36 cellular contexts compared by ENCODE assay signal in genomic region chr13:33007237-33007636, GRCh38. TPM values are rescaled to one million over a fixed set of nuclear protein-coding genes. Genes with fewer than 3 reads are reported as not detected.
"Had no signal": no experiment of that assay in that cellular context is flagged by ENCODE, and none has a peak within 500 bp of the region (broad histone marks: within the 10 kb centered on the region; RNA-seq: fewer than 3 reads in every experiment).

No MANE protein-coding gene starts in this region.

- H3K4me1 ChIP-seq: ascending aorta had no signal

- DNase-seq: activated B cell treated with CpG ODN at 0.5 μM for 24 hours; activated CD4-positive, alpha-beta memory T cell treated with anti-CD3 and anti-CD28 coated beads, Interleukin-2, amount 10 ng/mL, durations not matched to agents 7 days and 5 days; activated CD4-positive, alpha-beta T cell treated with anti-CD3 and anti-CD28 coated beads for 4 hours; activated CD4-positive, alpha-beta T cell treated with anti-CD3 and anti-CD28 coated beads, Interleukin-2, amount 10 ng/mL, durations not matched to agents 24 days and 14 days; activated CD4-positive, alpha-beta T cell treated with anti-CD3 and anti-CD28 coated beads, Interleukin-2, amount 50 U/mL, for 1 hour; activated CD4-positive, alpha-beta T cell treated with anti-CD3 and anti-CD28 coated beads, Interleukin-2, amount 50 U/mL, for 4 hours; activated CD4-positive, CD25-positive, alpha-beta regulatory T cell treated with anti-CD3 and anti-CD28 coated beads, Interleukin-2, amount 50 U/mL, for 72 hours; activated CD8-positive, alpha-beta memory T cell treated with anti-CD3 and anti-CD28 coated beads for 24 hours; activated CD8-positive, alpha-beta memory T cell treated with anti-CD3 and anti-CD28 coated beads, Interleukin-2, amount 10 ng/mL, durations not matched to agents 7 days and 5 days; activated CD8-positive, alpha-beta memory T cell treated with anti-CD3 and anti-CD28 coated beads, Interleukin-2, amount 50 U/mL, for 48 hours; activated CD8-positive, alpha-beta T cell treated with anti-CD3 and anti-CD28 coated beads, Interleukin-2, amount 10 ng/mL, durations not matched to agents 7 days and 5 days; activated effector memory CD4-positive, alpha-beta T cell treated with Interleukin-2 at 50 U/mL for 16 hours; activated gamma-delta T cell; activated naive CD4-positive, alpha-beta T cell treated with anti-CD3 and anti-CD28 coated beads, Interleukin-2, amount 10 ng/mL, durations not matched to agents 7 days and 5 days; activated naive CD4-positive, alpha-beta T cell treated with Interleukin-2 at 50 U/mL for 16 hours; activated naive CD8-positive, alpha-beta T cell treated with anti-CD3 and anti-CD28 coated beads, Interleukin-2, amount 10 ng/mL, durations not matched to agents 7 days and 5 days; activated naive CD8-positive, alpha-beta T cell treated with anti-CD3 and anti-CD28 coated beads, Interleukin-2, amount 50 U/mL, for 24 hours; activated T-cell treated with anti-CD3 and anti-CD28 coated beads, Interleukin-2, amount 50 U/mL, for 24 hours; activated T-cell treated with anti-CD3 and anti-CD28 coated beads, Interleukin-2, amount 50 U/mL, for 48 hours; amygdala; anterior cingulate cortex; central memory CD4-positive, alpha-beta T cell; T-helper 1 cell; T-helper 2 cell; T-helper 9 cell had no signal

- H3K36me3 Mint-ChIP-seq: activated CD8-positive, alpha-beta memory T cell treated with anti-CD3 and anti-CD28 coated beads, Interleukin-2, amount 10 ng/mL, durations not matched to agents 7 days and 5 days; activated naive CD4-positive, alpha-beta T cell treated with anti-CD3 and anti-CD28 coated beads, Interleukin-2, amount 10 ng/mL, durations not matched to agents 7 days and 5 days had no signal

- H3K4me3 Mint-ChIP-seq: activated B cell treated with CpG ODN at 0.5 μM for 24 hours; activated CD4-positive, alpha-beta memory T cell treated with anti-CD3 and anti-CD28 coated beads, Interleukin-2, amount 10 ng/mL, durations not matched to agents 7 days and 5 days; activated CD4-positive, alpha-beta T cell treated with anti-CD3 and anti-CD28 coated beads, Interleukin-2, amount 10 ng/mL, durations not matched to agents 24 days and 14 days; activated CD8-positive, alpha-beta memory T cell treated with anti-CD3 and anti-CD28 coated beads, Interleukin-2, amount 10 ng/mL, durations not matched to agents 7 days and 5 days; activated CD8-positive, alpha-beta T cell treated with anti-CD3 and anti-CD28 coated beads, Interleukin-2, amount 10 ng/mL, durations not matched to agents 7 days and 5 days; activated naive CD4-positive, alpha-beta T cell treated with anti-CD3 and anti-CD28 coated beads, Interleukin-2, amount 10 ng/mL, durations not matched to agents 7 days and 5 days; activated naive CD4-positive, alpha-beta T cell treated with anti-CD3 and anti-CD28 coated beads, Interleukin-2, amount 50 U/mL, for 24 hours; activated naive CD8-positive, alpha-beta T cell; activated naive CD8-positive, alpha-beta T cell treated with anti-CD3 and anti-CD28 coated beads, Interleukin-2, amount 10 ng/mL, durations not matched to agents 7 days and 5 days; activated naive CD8-positive, alpha-beta T cell treated with anti-CD3 and anti-CD28 coated beads, Interleukin-2, amount 50 U/mL, for 24 hours; activated T-cell treated with anti-CD3 and anti-CD28 coated beads, Interleukin-2, amount 50 U/mL, for 24 hours; brain; T-helper 1 cell treated with Interleukin-12 subunit alpha and Interleukin-12 subunit beta and Interleukin-4 antibody, amounts not matched to agents 30 μg/mL and 1 μg/mL, for 36 hours; T-helper 2 cell treated with Interferon-gamma antibody and Interleukin-4, amounts not matched to agents 5 μg/mL and 100 μg/mL, for 36 hours had no signal

- FAIRE-seq: bronchial epithelial cell, TTC549 had no signal

- H3K27ac Mint-ChIP-seq: activated B cell treated with CpG ODN at 0.5 μM for 24 hours; activated CD4-positive, alpha-beta memory T cell treated with anti-CD3 and anti-CD28 coated beads, Interleukin-2, amount 10 ng/mL, durations not matched to agents 7 days and 5 days; activated CD4-positive, alpha-beta T cell treated with anti-CD3 and anti-CD28 coated beads, Interleukin-2, amount 10 ng/mL, durations not matched to agents 24 days and 14 days; activated CD8-positive, alpha-beta memory T cell treated with anti-CD3 and anti-CD28 coated beads, Interleukin-2, amount 10 ng/mL, durations not matched to agents 7 days and 5 days; activated CD8-positive, alpha-beta T cell treated with anti-CD3 and anti-CD28 coated beads, Interleukin-2, amount 10 ng/mL, durations not matched to agents 7 days and 5 days; activated naive CD4-positive, alpha-beta T cell treated with anti-CD3 and anti-CD28 coated beads, Interleukin-2, amount 10 ng/mL, durations not matched to agents 7 days and 5 days; activated naive CD4-positive, alpha-beta T cell treated with anti-CD3 and anti-CD28 coated beads, Interleukin-2, amount 50 U/mL, for 24 hours; activated naive CD8-positive, alpha-beta T cell; activated naive CD8-positive, alpha-beta T cell treated with anti-CD3 and anti-CD28 coated beads, Interleukin-2, amount 10 ng/mL, durations not matched to agents 7 days and 5 days; activated naive CD8-positive, alpha-beta T cell treated with anti-CD3 and anti-CD28 coated beads, Interleukin-2, amount 50 U/mL, for 24 hours; activated T-cell treated with anti-CD3 and anti-CD28 coated beads, Interleukin-2, amount 50 U/mL, for 24 hours; activated T-helper 2 cell treated with anti-CD3 and anti-CD28 coated beads, Interferon-gamma antibody, Interleukin-2, Interleukin-4, amounts not matched to agents 10 μg/mL and 5 μg/mL and 100 μg/mL, durations not matched to agents 14 hours and 24 hours and 36 hours; brain; T-helper 1 cell treated with Interleukin-12 subunit alpha and Interleukin-12 subunit beta and Interleukin-4 antibody, amounts not matched to agents 30 μg/mL and 1 μg/mL, for 36 hours; T-helper 2 cell treated with Interferon-gamma antibody and Interleukin-4, amounts not matched to agents 5 μg/mL and 100 μg/mL, for 36 hours had no signal

- H3K36me3 ChIP-seq: ascending aorta, cardiac muscle cell had no signal

- H3K27ac ChIP-seq: ascending aorta, cardiac muscle cell, VCaP had no signal

- H3K4me1 Mint-ChIP-seq: activated B cell treated with CpG ODN at 0.5 μM for 24 hours; activated naive CD4-positive, alpha-beta T cell treated with anti-CD3 and anti-CD28 coated beads, Interleukin-2, amount 50 U/mL, for 24 hours; activated naive CD8-positive, alpha-beta T cell treated with anti-CD3 and anti-CD28 coated beads, Interleukin-2, amount 50 U/mL, for 24 hours had no signal

- H3K27me3 ChIP-seq: ascending aorta, cardiac muscle cell had no signal

- ATAC-seq: activated CD8-positive, alpha-beta memory T cell treated with anti-CD3 and anti-CD28 coated beads, Interleukin-2, amount 10 ng/mL, durations not matched to agents 7 days and 5 days; activated CD8-positive, alpha-beta T cell treated with anti-CD3 and anti-CD28 coated beads, Interleukin-2, amount 10 ng/mL, durations not matched to agents 7 days and 5 days; activated naive CD8-positive, alpha-beta T cell treated with anti-CD3 and anti-CD28 coated beads, Interleukin-2, amount 50 U/mL, for 24 hours had no signal

- H3K4me3 ChIP-seq: ascending aorta, cardiac muscle cell had no signal

RNA-seq across cellular contexts. Expression of gene KL, which starts 9.0 kb away (rescaled TPM):
- total RNA-seq: bronchial epithelial cell, cardiac muscle cell had no signal
- polyA plus RNA-seq: cardiac muscle cell had no signal
